ENCODE assay signal across 22 cellular contexts in genomic region chr12:42486407-42486806, GRCh38.
"Had no signal": no experiment of that assay in that cellular context is flagged by ENCODE, and none has a peak within 500 bp of the region (broad histone marks: within the 10 kb centered on the region; RNA-seq: fewer than 3 reads in every experiment).

No MANE protein-coding gene starts in this region.

- DNase-seq: activated CD4-positive, alpha-beta T cell treated with anti-CD3 and anti-CD28 coated beads for 1 hour; activated CD4-positive, alpha-beta T cell treated with anti-CD3 and anti-CD28 coated beads, Interleukin-2, amount 50 U/mL, for 1 hour; activated CD8-positive, alpha-beta T cell treated with anti-CD3 and anti-CD28 coated beads, Interleukin-2, amount 10 ng/mL, durations not matched to agents 7 days and 5 days; activated gamma-delta T cell; activated naive CD4-positive, alpha-beta T cell treated with anti-CD3 and anti-CD28 coated beads, Interleukin-2, amount 50 U/mL, for 16 hours; activated naive CD8-positive, alpha-beta T cell treated with anti-CD3 and anti-CD28 coated beads, Interleukin-2, amount 50 U/mL, for 24 hours; heart right ventricle; kidney glomerular epithelial cell; left ventricle myocardium superior; mammary epithelial cell; nephron progenitor cell; occipital lobe; right lobe of liver; stomach; WERI-Rb-1 had no signal

- H3K9me3 ChIP-seq: heart right ventricle, right lobe of liver, stomach, suprapubic skin, tibial nerve had no signal

- ATAC-seq: activated CD8-positive, alpha-beta T cell treated with anti-CD3 and anti-CD28 coated beads, Interleukin-2, amount 10 ng/mL, durations not matched to agents 7 days and 5 days; activated naive CD8-positive, alpha-beta T cell treated with anti-CD3 and anti-CD28 coated beads, Interleukin-2, amount 50 U/mL, for 24 hours; heart right ventricle; left ventricle myocardium superior; right lobe of liver; stimulated activated memory B cell treated with anti-CD40 and anti-IgM and Interleukin-4, amounts not matched to agents 10 μg/mL and 1 μg/mL and 100 μg/mL, for 72 hours had no signal

- H3K36me3 Mint-ChIP-seq: stimulated activated memory B cell treated with anti-CD40 and anti-IgM and Interleukin-4, amounts not matched to agents 10 μg/mL and 1 μg/mL and 100 μg/mL, for 72 hours had no signal

- H3K27me3 Mint-ChIP-seq: stimulated activated memory B cell treated with anti-CD40 and anti-IgM and Interleukin-4, amounts not matched to agents 10 μg/mL and 1 μg/mL and 100 μg/mL, for 72 hours had no signal

- H3K9me3 Mint-ChIP-seq: activated naive CD8-positive, alpha-beta T cell treated with anti-CD3 and anti-CD28 coated beads, Interleukin-2, amount 50 U/mL, for 24 hours; activated T-helper 1 cell treated with anti-CD3 and anti-CD28 coated beads, Interleukin-12 subunit alpha, Interleukin-12 subunit beta, Interleukin-2, Interleukin-4 antibody, amounts not matched to agents 30 ng/mL and 10 ng/mL and 1 ng/mL, durations not matched to agents 14 hours and 24 hours and 36 hours; nephron progenitor cell; stimulated activated memory B cell treated with anti-CD40 and anti-IgM and Interleukin-4, amounts not matched to agents 10 μg/mL and 1 μg/mL and 100 μg/mL, for 72 hours; T-helper 1 cell treated with Interleukin-12 subunit alpha and Interleukin-12 subunit beta and Interleukin-4 antibody, amounts not matched to agents 30 μg/mL and 1 μg/mL, for 36 hours had no signal

- H3K27me3 ChIP-seq: suprapubic skin, tibial nerve had no signal

- H3K4me3 Mint-ChIP-seq: activated CD8-positive, alpha-beta T cell treated with anti-CD3 and anti-CD28 coated beads, Interleukin-2, amount 10 ng/mL, durations not matched to agents 7 days and 5 days; activated naive CD8-positive, alpha-beta T cell treated with anti-CD3 and anti-CD28 coated beads, Interleukin-2, amount 50 U/mL, for 24 hours; activated T-helper 1 cell treated with anti-CD3 and anti-CD28 coated beads, Interleukin-12 subunit alpha, Interleukin-12 subunit beta, Interleukin-2, Interleukin-4 antibody, amounts not matched to agents 30 ng/mL and 10 ng/mL and 1 ng/mL, durations not matched to agents 14 hours and 24 hours and 36 hours; stimulated activated memory B cell treated with anti-CD40 and anti-IgM and Interleukin-4, amounts not matched to agents 10 μg/mL and 1 μg/mL and 100 μg/mL, for 72 hours; T-helper 1 cell treated with Interleukin-12 subunit alpha and Interleukin-12 subunit beta and Interleukin-4 antibody, amounts not matched to agents 30 μg/mL and 1 μg/mL, for 36 hours had no signal

- FAIRE-seq: urothelium cell line had no signal

- H3K4me3 ChIP-seq: heart right ventricle, right lobe of liver, skin epidermis, stomach, suprapubic skin, tibial nerve had no signal

- H3K27ac Mint-ChIP-seq: activated CD8-positive, alpha-beta T cell treated with anti-CD3 and anti-CD28 coated beads, Interleukin-2, amount 10 ng/mL, durations not matched to agents 7 days and 5 days; activated naive CD8-positive, alpha-beta T cell treated with anti-CD3 and anti-CD28 coated beads, Interleukin-2, amount 50 U/mL, for 24 hours; activated T-helper 1 cell treated with anti-CD3 and anti-CD28 coated beads, Interleukin-12 subunit alpha, Interleukin-12 subunit beta, Interleukin-2, Interleukin-4 antibody, amounts not matched to agents 30 ng/mL and 10 ng/mL and 1 ng/mL, durations not matched to agents 14 hours and 24 hours and 36 hours; nephron progenitor cell; stimulated activated memory B cell treated with anti-CD40 and anti-IgM and Interleukin-4, amounts not matched to agents 10 μg/mL and 1 μg/mL and 100 μg/mL, for 72 hours; T-helper 1 cell treated with Interleukin-12 subunit alpha and Interleukin-12 subunit beta and Interleukin-4 antibody, amounts not matched to agents 30 μg/mL and 1 μg/mL, for 36 hours had no signal

- H3K27ac ChIP-seq: right lobe of liver, skin epidermis, stomach, suprapubic skin, WERI-Rb-1 had no signal

- H3K36me3 ChIP-seq: heart right ventricle, right lobe of liver, stomach, suprapubic skin, tibial nerve, WERI-Rb-1 had no signal
